17 cellular contexts compared by ENCODE assay signal in the genomic region with DNA sequence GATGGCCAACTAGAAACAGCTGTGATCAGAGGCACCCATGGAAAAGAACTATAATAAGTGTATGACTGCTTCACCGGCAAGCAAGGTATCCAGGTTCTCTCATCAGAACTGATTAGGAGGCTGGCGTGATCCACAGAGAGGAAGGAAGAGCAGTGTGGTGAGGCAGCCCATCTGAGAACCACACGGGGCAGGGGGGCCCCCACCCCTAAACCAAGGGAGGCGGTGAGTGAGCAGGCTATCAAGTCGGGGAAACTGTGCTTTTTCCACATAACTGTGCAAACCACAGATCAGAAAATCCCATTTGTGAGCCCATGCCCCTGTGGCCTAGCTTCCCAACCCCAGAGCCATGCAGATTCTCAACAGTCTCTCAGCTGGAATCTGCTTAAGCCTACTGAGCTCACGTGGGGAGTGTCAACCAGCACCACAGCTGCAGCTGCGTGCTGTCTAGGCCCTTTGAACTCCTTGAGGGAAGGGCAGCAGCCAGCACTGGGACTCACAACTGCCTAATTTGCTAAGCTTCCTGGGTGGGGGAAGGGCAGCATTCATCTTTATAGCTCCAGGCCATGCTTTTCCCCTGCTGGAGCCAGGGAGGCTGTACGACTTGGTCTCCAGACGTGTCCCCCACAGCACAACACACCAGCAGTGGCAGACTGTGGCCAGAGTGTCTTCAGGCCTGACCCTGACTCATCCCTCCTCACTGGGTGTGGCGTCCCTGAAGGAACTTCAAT.
DNase-seq lines count a peak whose midpoint lies in the region; ATAC-seq lines count a peak whose summit lies in the region.
"Had no signal": no experiment of that assay in that cellular context is flagged by ENCODE, and none has a peak within 500 bp of the region (broad histone marks: within the 10 kb centered on the region; RNA-seq: fewer than 3 reads in every experiment).

No MANE protein-coding gene starts in this region.

- peaks cover 5% of the 10 kb centered on the region for H3K4me1 Mint-ChIP-seq in activated CD4-positive, alpha-beta T cell treated with anti-CD3 and anti-CD28 coated beads for 36 hours
- peaks cover 4% of the 10 kb centered on the region for H3K4me1 Mint-ChIP-seq in T-helper 17 cell
- H3K4me1 Mint-ChIP-seq: central memory CD8-positive, alpha-beta T cell had no signal

- H3K27me3 ChIP-seq in NT2/D1 (ENCODE audit: insufficient read depth, insufficient read length): no peaks in the 10 kb centered on the region

- H3K9ac ChIP-seq in NT2/D1 (ENCODE audit: insufficient read length, low read depth): no peak overlapping the region

- no peak overlapping the region for H3K4me3 Mint-ChIP-seq in activated CD4-positive, alpha-beta T cell treated with anti-CD3 and anti-CD28 coated beads for 36 hours
- H3K4me3 Mint-ChIP-seq in T-helper 17 cell: no peak overlapping the region
- H3K4me3 Mint-ChIP-seq: central memory CD8-positive, alpha-beta T cell had no signal

- no peaks in the 10 kb centered on the region for H3K9me3 Mint-ChIP-seq in activated CD4-positive, alpha-beta T cell treated with anti-CD3 and anti-CD28 coated beads for 36 hours (ENCODE audit: low read depth)
- H3K9me3 Mint-ChIP-seq: activated naive CD4-positive, alpha-beta T cell treated with anti-CD3 and anti-CD28 coated beads, Interleukin-2, amount 50 U/mL, for 72 hours; central memory CD8-positive, alpha-beta T cell had no signal

- DNase-seq in activated CD4-positive, alpha-beta T cell treated with anti-CD3 and anti-CD28 coated beads for 36 hours: peak; percentile 9
- no peak for DNase-seq in activated CD4-positive, alpha-beta T cell treated with anti-CD3 and anti-CD28 coated beads, Interleukin-2, amount 50 U/mL, for 48 hours
- DNase-seq in NT2/D1 (ENCODE audit: low read depth, low spot score) (peak; percentile 33), glomerular visceral epithelial cell (ENCODE audit: extremely low spot score) (peak; percentile 2), smooth muscle cell of the brain vasculature (ENCODE audit: low read depth, low spot score) (peak; percentile 7), T-helper 17 cell (no peak), NCI-H146 treated with DMSO at 0.1 percent for 48 hours (lab: John Stamatoyannopoulos, UW; ENCODE audit: unreplicated experiment) (no peak)
- DNase-seq: 8988T; activated CD8-positive, alpha-beta memory T cell treated with anti-CD3 and anti-CD28 coated beads, Interleukin-2, amount 50 U/mL, for 48 hours; hippocampal formation; lower lobe of right lung; NCI-H2107; nucleus accumbens had no signal

- intact Hi-C loops in activated CD4-positive, alpha-beta T cell treated with anti-CD3 and anti-CD28 coated beads for 36 hours (cut with DNase I, micrococcal nuclease): no loop called here

- H3K4me1 ChIP-seq in NT2/D1 (ENCODE audit: insufficient read depth, insufficient read length): no peaks in the 10 kb centered on the region
- H3K4me1 ChIP-seq: lower lobe of right lung had no signal

- H3K36me3 ChIP-seq in NT2/D1 (ENCODE audit: insufficient read depth, insufficient read length, low read length): no peaks in the 10 kb centered on the region
- H3K36me3 ChIP-seq: lower lobe of right lung had no signal

- H3K9me3 ChIP-seq in NT2/D1 (ENCODE audit: insufficient read depth, low read length) (no peaks in the 10 kb centered on the region), T-helper 17 cell (ENCODE audit: control insufficient read depth, low read length, poor library complexity, severe bottlenecking) (no peaks in the 10 kb centered on the region)
- H3K9me3 ChIP-seq: lower lobe of right lung had no signal

- POLR2A ChIA-PET in activated CD4-positive, alpha-beta T cell treated with anti-CD3 and anti-CD28 coated beads for 36 hours (lab: Charles Lee): no interaction called here

- H3K27ac Mint-ChIP-seq in activated CD4-positive, alpha-beta T cell treated with anti-CD3 and anti-CD28 coated beads for 36 hours: no peak overlapping the region
- H3K27ac Mint-ChIP-seq in T-helper 17 cell: no peak overlapping the region
- H3K27ac Mint-ChIP-seq: activated naive CD4-positive, alpha-beta T cell treated with anti-CD3 and anti-CD28 coated beads, Interleukin-2, amount 50 U/mL, for 72 hours had no signal

- no peak overlapping the region for H3K4me3 ChIP-seq in NT2/D1 (ENCODE audit: insufficient read length, low read depth)
- H3K4me3 ChIP-seq: lower lobe of right lung, skin epidermis had no signal

- CTCF ChIA-PET in activated CD4-positive, alpha-beta T cell treated with anti-CD3 and anti-CD28 coated beads for 36 hours (lab: Charles Lee): no interaction called here

- no peak for ATAC-seq in activated CD4-positive, alpha-beta T cell treated with anti-CD3 and anti-CD28 coated beads for 36 hours
- ATAC-seq in GM19324 (IDR thresholded peaks at IDR 0.05; ENCODE audit: low FRiP score, unreplicated experiment): no peak
- no peak for ATAC-seq in T-helper 17 cell
- ATAC-seq: lower lobe of right lung had no signal

- H3K27me3 Mint-ChIP-seq in activated CD4-positive, alpha-beta T cell treated with anti-CD3 and anti-CD28 coated beads for 36 hours: peaks cover under 1% of the 10 kb centered on the region
- H3K27me3 Mint-ChIP-seq in T-helper 17 cell: no peaks in the 10 kb centered on the region

- H3K36me3 Mint-ChIP-seq in activated CD4-positive, alpha-beta T cell treated with anti-CD3 and anti-CD28 coated beads for 36 hours (ENCODE audit: low read depth): no peaks in the 10 kb centered on the region
- no peaks in the 10 kb centered on the region for H3K36me3 Mint-ChIP-seq in T-helper 17 cell (ENCODE audit: low read depth)
- H3K36me3 Mint-ChIP-seq: activated naive CD4-positive, alpha-beta T cell treated with anti-CD3 and anti-CD28 coated beads, Interleukin-2, amount 50 U/mL, for 72 hours had no signal

Comparison
In these comparisons a context has a peak if more than half of its experiments do, and no peak if none do; other contexts are left out.
1. DNase-seq: peak in activated CD4-positive, alpha-beta T cell treated with anti-CD3 and anti-CD28 coated beads for 36 hours (single experiment), NT2/D1 (single experiment), glomerular visceral epithelial cell (single experiment) and smooth muscle cell of the brain vasculature (single experiment); none in activated CD4-positive, alpha-beta T cell treated with anti-CD3 and anti-CD28 coated beads, Interleukin-2, amount 50 U/mL, for 48 hours (0 of 2), T-helper 17 cell (0 of 3) and NCI-H146 treated with DMSO at 0.1 percent for 48 hours (single experiment).